ENCODE assay signal across 38 cellular contexts in the genomic region with DNA sequence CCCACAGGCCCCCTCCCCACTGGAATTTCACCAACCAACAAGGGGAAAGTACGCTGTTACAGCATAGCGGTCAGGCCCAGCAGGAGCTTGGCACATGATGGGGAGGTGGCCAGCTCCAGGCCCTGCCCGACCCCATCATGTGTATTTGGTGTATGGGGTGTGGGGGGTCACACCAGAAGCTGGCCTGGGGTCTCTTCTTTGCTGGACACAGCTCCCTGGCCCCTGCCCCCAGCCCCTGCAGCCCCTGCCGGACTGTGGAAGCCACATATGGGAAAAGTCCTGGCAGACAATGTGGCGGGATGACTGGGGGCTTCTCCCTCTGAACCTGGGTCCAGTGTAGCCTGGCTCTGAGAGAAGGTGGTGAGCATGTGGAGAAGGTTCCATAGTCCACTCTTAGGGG. TPM values are rescaled to one million over a fixed set of nuclear protein-coding genes. Genes with fewer than 3 reads are reported as not detected.
"Had no signal": no experiment of that assay in that cellular context is flagged by ENCODE, and none has a peak within 500 bp of the region (broad histone marks: within the 10 kb centered on the region; RNA-seq: fewer than 3 reads in every experiment).

No MANE protein-coding gene starts in this region.

- H3K36me3 ChIP-seq: MG63 had no signal

- H3K9me3 ChIP-seq: MG63 had no signal

- DNase-seq: Karpas-422, Kasumi-1, KG1, MG63, MM.1S, MV-4-11, NCI-H1048, NCI-H1092, NCI-H1092 treated with DMSO at 0.1 percent for 48 hours, NCI-H1105, NCI-H1105 treated with DMSO at 0.1 percent for 48 hours, NCI-H1417, NCI-H1417 treated with DMSO at 0.1 percent for 48 hours, NCI-H1436 treated with DMSO at 0.1 percent for 48 hours, NCI-H146, NCI-H1694, NCI-H1694 treated with DMSO at 0.1 percent for 48 hours, NCI-H187, NCI-H187 treated with DMSO at 0.1 percent for 48 hours, NCI-H1930, NCI-H2029, NCI-H2029 treated with DMSO at 0.1 percent for 48 hours, NCI-H2081, NCI-H2081 treated with DMSO at 0.1 percent for 48 hours, NCI-H2107, NCI-H2171, NCI-H2171 treated with DMSO at 0.1 percent for 48 hours, NCI-H2227 treated with DMSO at 0.1 percent for 48 hours, NCI-H226, NCI-H345, NCI-H446, NCI-H446 treated with DMSO at 0.1 percent for 48 hours, NCI-H510A had no signal

- H3K4me2 ChIP-seq: KMS-11 had no signal

- H3K4me3 ChIP-seq: MG63 had no signal

- H3K9ac ChIP-seq: KMS-11 had no signal

- H3K27me3 ChIP-seq: MG63 had no signal

- H3K27ac ChIP-seq: KMS-11 had no signal

RNA-seq across cellular contexts. Expression of a gene that starts 12.4 kb away (rescaled TPM):
- total RNA-seq: LHCN-M2, M059J, MCF 10A, NCI-H460 had no signal
